In the genomic region with DNA sequence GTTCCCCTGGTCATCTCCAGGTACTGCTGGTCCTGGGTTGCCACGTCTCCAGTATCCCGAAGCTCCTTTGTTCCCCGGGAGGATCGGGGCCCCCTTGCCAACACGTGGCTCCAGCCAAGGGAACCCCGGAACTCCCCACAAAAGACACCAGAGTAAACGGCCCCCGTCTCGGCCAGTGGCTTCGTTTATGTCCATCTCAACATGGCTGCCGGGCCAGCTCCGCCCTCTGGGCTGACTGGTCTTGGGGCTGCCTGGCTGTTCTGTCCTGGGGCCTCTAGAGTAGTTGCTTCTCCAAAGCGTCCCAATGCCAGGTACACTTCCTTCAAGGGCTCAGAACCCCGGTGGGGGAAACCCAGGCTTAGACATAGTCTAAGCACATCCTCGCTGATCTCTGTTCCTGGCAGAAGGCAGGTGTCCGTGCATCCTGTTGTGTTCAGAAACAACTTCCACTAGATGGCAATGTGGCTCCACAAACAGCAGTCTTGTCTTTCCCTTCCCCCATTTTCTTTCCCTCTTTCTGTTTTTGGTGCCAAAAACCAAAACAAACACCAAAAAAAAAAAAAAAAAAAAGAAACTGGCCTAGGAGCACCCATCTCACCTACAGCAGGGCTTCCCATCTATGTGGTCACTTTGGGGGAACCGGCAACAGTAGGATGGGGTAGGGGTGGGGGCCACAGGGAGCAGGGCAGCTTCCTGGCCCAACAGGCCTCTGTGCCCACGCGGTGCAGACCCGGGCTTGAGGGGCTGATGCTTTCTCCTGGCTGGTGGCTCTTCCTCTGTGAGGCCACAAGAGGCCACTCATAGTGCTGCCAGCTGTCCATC, we compare ENCODE assay signal across 1 cellular context.
A peak's percentile ranks its signal among the peaks of the same experiment; 100 is the strongest.
TF ChIP-seq lines count a peak whose summit lies in the region.

No MANE protein-coding gene starts in this region.

TF ChIP-seq in HepG2, 621 proteins besides CTCF, POLR2A, EP300 and RAD21 (continued from another document):
- TF ChIP-seq, protein P1, sequence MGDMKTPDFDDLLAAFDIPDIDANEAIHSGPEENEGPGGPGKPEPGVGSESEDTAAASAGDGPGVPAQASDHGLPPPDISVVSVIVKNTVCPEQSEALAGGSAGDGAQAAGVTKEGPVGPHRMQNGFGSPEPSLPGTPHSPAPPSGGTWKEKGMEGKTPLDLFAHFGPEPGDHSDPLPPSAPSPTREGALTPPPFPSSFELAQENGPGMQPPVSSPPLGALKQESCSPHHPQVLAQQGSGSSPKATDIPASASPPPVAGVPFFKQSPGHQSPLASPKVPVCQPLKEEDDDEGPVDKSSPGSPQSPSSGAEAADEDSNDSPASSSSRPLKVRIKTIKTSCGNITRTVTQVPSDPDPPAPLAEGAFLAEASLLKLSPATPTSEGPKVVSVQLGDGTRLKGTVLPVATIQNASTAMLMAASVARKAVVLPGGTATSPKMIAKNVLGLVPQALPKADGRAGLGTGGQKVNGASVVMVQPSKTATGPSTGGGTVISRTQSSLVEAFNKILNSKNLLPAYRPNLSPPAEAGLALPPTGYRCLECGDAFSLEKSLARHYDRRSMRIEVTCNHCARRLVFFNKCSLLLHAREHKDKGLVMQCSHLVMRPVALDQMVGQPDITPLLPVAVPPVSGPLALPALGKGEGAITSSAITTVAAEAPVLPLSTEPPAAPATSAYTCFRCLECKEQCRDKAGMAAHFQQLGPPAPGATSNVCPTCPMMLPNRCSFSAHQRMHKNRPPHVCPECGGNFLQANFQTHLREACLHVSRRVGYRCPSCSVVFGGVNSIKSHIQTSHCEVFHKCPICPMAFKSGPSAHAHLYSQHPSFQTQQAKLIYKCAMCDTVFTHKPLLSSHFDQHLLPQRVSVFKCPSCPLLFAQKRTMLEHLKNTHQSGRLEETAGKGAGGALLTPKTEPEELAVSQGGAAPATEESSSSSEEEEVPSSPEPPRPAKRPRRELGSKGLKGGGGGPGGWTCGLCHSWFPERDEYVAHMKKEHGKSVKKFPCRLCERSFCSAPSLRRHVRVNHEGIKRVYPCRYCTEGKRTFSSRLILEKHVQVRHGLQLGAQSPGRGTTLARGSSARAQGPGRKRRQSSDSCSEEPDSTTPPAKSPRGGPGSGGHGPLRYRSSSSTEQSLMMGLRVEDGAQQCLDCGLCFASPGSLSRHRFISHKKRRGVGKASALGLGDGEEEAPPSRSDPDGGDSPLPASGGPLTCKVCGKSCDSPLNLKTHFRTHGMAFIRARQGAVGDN (CRISPR knock-in tag; IDR thresholded peaks at IDR 0.05) = peak; percentile 39
- TF ChIP-seq, protein P2, sequence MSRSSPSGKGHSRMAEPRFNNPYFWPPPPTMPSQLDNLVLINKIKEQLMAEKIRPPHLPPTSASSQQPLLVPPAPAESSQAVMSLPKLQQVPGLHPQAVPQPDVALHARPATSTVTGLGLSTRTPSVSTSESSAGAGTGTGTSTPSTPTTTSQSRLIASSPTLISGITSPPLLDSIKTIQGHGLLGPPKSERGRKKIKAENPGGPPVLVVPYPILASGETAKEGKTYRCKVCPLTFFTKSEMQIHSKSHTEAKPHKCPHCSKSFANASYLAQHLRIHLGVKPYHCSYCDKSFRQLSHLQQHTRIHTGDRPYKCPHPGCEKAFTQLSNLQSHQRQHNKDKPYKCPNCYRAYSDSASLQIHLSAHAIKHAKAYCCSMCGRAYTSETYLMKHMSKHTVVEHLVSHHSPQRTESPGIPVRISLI (CRISPR knock-in tag; IDR thresholded peaks at IDR 0.05; ENCODE audit: borderline replicate concordance) = peak; percentile 55
- TF ChIP-seq, protein P3, sequence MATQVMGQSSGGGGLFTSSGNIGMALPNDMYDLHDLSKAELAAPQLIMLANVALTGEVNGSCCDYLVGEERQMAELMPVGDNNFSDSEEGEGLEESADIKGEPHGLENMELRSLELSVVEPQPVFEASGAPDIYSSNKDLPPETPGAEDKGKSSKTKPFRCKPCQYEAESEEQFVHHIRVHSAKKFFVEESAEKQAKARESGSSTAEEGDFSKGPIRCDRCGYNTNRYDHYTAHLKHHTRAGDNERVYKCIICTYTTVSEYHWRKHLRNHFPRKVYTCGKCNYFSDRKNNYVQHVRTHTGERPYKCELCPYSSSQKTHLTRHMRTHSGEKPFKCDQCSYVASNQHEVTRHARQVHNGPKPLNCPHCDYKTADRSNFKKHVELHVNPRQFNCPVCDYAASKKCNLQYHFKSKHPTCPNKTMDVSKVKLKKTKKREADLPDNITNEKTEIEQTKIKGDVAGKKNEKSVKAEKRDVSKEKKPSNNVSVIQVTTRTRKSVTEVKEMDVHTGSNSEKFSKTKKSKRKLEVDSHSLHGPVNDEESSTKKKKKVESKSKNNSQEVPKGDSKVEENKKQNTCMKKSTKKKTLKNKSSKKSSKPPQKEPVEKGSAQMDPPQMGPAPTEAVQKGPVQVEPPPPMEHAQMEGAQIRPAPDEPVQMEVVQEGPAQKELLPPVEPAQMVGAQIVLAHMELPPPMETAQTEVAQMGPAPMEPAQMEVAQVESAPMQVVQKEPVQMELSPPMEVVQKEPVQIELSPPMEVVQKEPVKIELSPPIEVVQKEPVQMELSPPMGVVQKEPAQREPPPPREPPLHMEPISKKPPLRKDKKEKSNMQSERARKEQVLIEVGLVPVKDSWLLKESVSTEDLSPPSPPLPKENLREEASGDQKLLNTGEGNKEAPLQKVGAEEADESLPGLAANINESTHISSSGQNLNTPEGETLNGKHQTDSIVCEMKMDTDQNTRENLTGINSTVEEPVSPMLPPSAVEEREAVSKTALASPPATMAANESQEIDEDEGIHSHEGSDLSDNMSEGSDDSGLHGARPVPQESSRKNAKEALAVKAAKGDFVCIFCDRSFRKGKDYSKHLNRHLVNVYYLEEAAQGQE (IDR thresholded peaks at IDR 0.05; ENCODE audit: borderline replicate concordance in 1 of 2, low read depth in 1 of 2, low read length in 2 of 2) = no peak
- TF ChIP-seq, protein P4, sequence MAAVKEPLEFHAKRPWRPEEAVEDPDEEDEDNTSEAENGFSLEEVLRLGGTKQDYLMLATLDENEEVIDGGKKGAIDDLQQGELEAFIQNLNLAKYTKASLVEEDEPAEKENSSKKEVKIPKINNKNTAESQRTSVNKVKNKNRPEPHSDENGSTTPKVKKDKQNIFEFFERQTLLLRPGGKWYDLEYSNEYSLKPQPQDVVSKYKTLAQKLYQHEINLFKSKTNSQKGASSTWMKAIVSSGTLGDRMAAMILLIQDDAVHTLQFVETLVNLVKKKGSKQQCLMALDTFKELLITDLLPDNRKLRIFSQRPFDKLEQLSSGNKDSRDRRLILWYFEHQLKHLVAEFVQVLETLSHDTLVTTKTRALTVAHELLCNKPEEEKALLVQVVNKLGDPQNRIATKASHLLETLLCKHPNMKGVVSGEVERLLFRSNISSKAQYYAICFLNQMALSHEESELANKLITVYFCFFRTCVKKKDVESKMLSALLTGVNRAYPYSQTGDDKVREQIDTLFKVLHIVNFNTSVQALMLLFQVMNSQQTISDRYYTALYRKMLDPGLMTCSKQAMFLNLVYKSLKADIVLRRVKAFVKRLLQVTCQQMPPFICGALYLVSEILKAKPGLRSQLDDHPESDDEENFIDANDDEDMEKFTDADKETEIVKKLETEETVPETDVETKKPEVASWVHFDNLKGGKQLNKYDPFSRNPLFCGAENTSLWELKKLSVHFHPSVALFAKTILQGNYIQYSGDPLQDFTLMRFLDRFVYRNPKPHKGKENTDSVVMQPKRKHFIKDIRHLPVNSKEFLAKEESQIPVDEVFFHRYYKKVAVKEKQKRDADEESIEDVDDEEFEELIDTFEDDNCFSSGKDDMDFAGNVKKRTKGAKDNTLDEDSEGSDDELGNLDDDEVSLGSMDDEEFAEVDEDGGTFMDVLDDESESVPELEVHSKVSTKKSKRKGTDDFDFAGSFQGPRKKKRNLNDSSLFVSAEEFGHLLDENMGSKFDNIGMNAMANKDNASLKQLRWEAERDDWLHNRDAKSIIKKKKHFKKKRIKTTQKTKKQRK (IDR thresholded peaks at IDR 0.05; ENCODE audit: low read length) = no peak
- TF ChIP-seq, protein P5, sequence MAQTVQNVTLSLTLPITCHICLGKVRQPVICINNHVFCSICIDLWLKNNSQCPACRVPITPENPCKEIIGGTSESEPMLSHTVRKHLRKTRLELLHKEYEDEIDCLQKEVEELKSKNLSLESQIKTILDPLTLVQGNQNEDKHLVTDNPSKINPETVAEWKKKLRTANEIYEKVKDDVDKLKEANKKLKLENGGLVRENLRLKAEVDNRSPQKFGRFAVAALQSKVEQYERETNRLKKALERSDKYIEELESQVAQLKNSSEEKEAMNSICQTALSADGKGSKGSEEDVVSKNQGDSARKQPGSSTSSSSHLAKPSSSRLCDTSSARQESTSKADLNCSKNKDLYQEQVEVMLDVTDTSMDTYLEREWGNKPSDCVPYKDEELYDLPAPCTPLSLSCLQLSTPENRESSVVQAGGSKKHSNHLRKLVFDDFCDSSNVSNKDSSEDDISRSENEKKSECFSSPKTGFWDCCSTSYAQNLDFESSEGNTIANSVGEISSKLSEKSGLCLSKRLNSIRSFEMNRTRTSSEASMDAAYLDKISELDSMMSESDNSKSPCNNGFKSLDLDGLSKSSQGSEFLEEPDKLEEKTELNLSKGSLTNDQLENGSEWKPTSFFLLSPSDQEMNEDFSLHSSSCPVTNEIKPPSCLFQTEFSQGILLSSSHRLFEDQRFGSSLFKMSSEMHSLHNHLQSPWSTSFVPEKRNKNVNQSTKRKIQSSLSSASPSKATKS (CRISPR knock-in tag; IDR thresholded peaks at IDR 0.05) = no peak
- TF ChIP-seq SMAD3 (CRISPR knock-in tag; IDR thresholded peaks at IDR 0.05) (no peak), MYC (CRISPR knock-in tag; IDR thresholded peaks at IDR 0.05; ENCODE audit: borderline replicate concordance) (no peak), HDAC1 (CRISPR knock-in tag; IDR thresholded peaks at IDR 0.05) (no peak), RFX1 (IDR thresholded peaks at IDR 0.05) (no peak), TBP (CRISPR knock-in tag; IDR thresholded peaks at IDR 0.05) (no peak), ZFY (CRISPR knock-in tag; IDR thresholded peaks at IDR 0.05) (peak; percentile 35; the same call in 1 of the 2 replicates), ZNF841 (CRISPR knock-in tag; IDR thresholded peaks at IDR 0.05; ENCODE audit: borderline replicate concordance) (no peak), NFIB (CRISPR knock-in tag; IDR thresholded peaks at IDR 0.05; ENCODE audit: borderline replicate concordance) (no peak), ZNF251 (CRISPR knock-in tag; IDR thresholded peaks at IDR 0.05) (no peak), KAT8 (CRISPR knock-in tag; IDR thresholded peaks at IDR 0.05) (0 out of 2 replicates have a peak, but pooled peaks have one; percentile 31), ZFX (CRISPR knock-in tag; IDR thresholded peaks at IDR 0.05; ENCODE audit: low read depth) (peak; percentile 50; the same call in 1 of the 2 replicates), ZNF232 (CRISPR knock-in tag; IDR thresholded peaks at IDR 0.05; ENCODE audit: borderline replicate concordance) (no peak)
- TF ChIP-seq, protein P6, sequence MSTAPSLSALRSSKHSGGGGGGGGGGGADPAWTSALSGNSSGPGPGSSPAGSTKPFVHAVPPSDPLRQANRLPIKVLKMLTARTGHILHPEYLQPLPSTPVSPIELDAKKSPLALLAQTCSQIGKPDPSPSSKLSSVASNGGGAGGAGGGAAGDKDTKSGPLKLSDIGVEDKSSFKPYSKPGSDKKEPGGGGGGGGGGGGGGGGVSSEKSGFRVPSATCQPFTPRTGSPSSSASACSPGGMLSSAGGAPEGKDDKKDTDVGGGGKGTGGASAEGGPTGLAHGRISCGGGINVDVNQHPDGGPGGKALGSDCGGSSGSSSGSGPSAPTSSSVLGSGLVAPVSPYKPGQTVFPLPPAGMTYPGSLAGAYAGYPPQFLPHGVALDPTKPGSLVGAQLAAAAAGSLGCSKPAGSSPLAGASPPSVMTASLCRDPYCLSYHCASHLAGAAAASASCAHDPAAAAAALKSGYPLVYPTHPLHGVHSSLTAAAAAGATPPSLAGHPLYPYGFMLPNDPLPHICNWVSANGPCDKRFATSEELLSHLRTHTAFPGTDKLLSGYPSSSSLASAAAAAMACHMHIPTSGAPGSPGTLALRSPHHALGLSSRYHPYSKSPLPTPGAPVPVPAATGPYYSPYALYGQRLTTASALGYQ (CRISPR knock-in tag; IDR thresholded peaks at IDR 0.05) = no peak
- TF ChIP-seq, protein P7, sequence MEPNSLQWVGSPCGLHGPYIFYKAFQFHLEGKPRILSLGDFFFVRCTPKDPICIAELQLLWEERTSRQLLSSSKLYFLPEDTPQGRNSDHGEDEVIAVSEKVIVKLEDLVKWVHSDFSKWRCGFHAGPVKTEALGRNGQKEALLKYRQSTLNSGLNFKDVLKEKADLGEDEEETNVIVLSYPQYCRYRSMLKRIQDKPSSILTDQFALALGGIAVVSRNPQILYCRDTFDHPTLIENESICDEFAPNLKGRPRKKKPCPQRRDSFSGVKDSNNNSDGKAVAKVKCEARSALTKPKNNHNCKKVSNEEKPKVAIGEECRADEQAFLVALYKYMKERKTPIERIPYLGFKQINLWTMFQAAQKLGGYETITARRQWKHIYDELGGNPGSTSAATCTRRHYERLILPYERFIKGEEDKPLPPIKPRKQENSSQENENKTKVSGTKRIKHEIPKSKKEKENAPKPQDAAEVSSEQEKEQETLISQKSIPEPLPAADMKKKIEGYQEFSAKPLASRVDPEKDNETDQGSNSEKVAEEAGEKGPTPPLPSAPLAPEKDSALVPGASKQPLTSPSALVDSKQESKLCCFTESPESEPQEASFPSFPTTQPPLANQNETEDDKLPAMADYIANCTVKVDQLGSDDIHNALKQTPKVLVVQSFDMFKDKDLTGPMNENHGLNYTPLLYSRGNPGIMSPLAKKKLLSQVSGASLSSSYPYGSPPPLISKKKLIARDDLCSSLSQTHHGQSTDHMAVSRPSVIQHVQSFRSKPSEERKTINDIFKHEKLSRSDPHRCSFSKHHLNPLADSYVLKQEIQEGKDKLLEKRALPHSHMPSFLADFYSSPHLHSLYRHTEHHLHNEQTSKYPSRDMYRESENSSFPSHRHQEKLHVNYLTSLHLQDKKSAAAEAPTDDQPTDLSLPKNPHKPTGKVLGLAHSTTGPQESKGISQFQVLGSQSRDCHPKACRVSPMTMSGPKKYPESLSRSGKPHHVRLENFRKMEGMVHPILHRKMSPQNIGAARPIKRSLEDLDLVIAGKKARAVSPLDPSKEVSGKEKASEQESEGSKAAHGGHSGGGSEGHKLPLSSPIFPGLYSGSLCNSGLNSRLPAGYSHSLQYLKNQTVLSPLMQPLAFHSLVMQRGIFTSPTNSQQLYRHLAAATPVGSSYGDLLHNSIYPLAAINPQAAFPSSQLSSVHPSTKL (CRISPR knock-in tag; IDR thresholded peaks at IDR 0.05) = no peak
- TF ChIP-seq, protein P8, sequence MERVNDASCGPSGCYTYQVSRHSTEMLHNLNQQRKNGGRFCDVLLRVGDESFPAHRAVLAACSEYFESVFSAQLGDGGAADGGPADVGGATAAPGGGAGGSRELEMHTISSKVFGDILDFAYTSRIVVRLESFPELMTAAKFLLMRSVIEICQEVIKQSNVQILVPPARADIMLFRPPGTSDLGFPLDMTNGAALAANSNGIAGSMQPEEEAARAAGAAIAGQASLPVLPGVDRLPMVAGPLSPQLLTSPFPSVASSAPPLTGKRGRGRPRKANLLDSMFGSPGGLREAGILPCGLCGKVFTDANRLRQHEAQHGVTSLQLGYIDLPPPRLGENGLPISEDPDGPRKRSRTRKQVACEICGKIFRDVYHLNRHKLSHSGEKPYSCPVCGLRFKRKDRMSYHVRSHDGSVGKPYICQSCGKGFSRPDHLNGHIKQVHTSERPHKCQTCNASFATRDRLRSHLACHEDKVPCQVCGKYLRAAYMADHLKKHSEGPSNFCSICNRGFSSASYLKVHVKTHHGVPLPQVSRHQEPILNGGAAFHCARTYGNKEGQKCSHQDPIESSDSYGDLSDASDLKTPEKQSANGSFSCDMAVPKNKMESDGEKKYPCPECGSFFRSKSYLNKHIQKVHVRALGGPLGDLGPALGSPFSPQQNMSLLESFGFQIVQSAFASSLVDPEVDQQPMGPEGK (CRISPR knock-in tag; IDR thresholded peaks at IDR 0.05) = no peak
